ENCODE assay signal across 1 cellular context in genomic region chrX:23901805-23902204, GRCh38.
TF ChIP-seq lines count a peak whose summit lies in the region.

No MANE protein-coding gene starts in this region.

TF ChIP-seq in H1, 55 proteins besides CTCF, POLR2A, EP300 and RAD21 (continued from another document):
- TF ChIP-seq NRF1 (IDR thresholded peaks at IDR 0.05; ENCODE audit: low read depth, low read length) (no peak), TEAD4 (IDR thresholded peaks at IDR 0.05; ENCODE audit: low read depth, low read length) (no peak), CHD2 (IDR thresholded peaks at IDR 0.05; ENCODE audit: low read length) (no peak), FOSL1 (IDR thresholded peaks at IDR 0.05; ENCODE audit: insufficient read depth, low read depth, low read length) (no peak), SIX5 (IDR thresholded peaks at IDR 0.05; ENCODE audit: low read depth, low read length) (no peak), CBX5 (IDR thresholded peaks at IDR 0.05; ENCODE audit: low read depth, low read length) (no peak)
TF ChIP-seq in H1: peak in this region for 0.
